17 cellular contexts compared by ENCODE assay signal in genomic region chr22:41900652-41901312, GRCh38. TPM values are rescaled to one million over a fixed set of nuclear protein-coding genes. Genes with fewer than 3 reads are reported as not detected.
A peak's percentile ranks its signal among the peaks of the same experiment; 100 is the strongest.
DNase-seq lines count a peak whose midpoint lies in the region; ATAC-seq, FAIRE-seq and TF ChIP-seq lines count a peak whose summit lies in the region.
"Had no signal": no experiment of that assay in that cellular context is flagged by ENCODE, and none has a peak within 500 bp of the region (broad histone marks: within the 10 kb centered on the region; RNA-seq: fewer than 3 reads in every experiment).

No MANE protein-coding gene starts in this region.

- H3K27ac ChIP-seq in kidney (ENCODE audit: low read depth in 2 of 2, low read length in 2 of 2) (no peak overlapping the region), psoas muscle (peak overlapping the region; percentile 78), aorta (ENCODE audit: low read depth in 1 of 2, low read length in 2 of 2) (no peak overlapping the region)
- H3K27ac ChIP-seq: BLaER1 treated with 17β-estradiol and CSF1 and Interleukin-3, amounts not matched to agents 10 nM and 100 nM had no signal

- H3K36me3 ChIP-seq in kidney (ENCODE audit: control insufficient read depth in 1 of 2, insufficient read depth in 2 of 2, low read length in 2 of 2) (peaks cover 20 to 48% of the 10 kb centered on the region in 2 donors), psoas muscle (ENCODE audit: insufficient read depth in 1 of 2, low read depth in 1 of 2) (peaks cover 0 to 85% of the 10 kb centered on the region in 2 donors), aorta (ENCODE audit: control insufficient read depth in 1 of 2, insufficient read depth in 2 of 2, low read length in 1 of 2) (peaks cover 4 to 11% of the 10 kb centered on the region in 2 donors), BE2C (peaks cover 87% of the 10 kb centered on the region)

- H3K27ac Mint-ChIP-seq in T-helper 17 cell, result peak overlapping the region; percentile 65

- ATAC-seq in Right ventricle myocardium superior (ENCODE audit: poor library complexity), result no peak
- ATAC-seq in T-helper 17 cell, result no peak
- ATAC-seq in psoas muscle, result no peak
- no peak for ATAC-seq in aorta (ENCODE audit: low FRiP score)

- no peak for TF ChIP-seq CTCF in kidney (IDR thresholded peaks at IDR 0.05; ENCODE audit: borderline replicate concordance, extremely low read depth, insufficient read depth)
- TF ChIP-seq CTCF in psoas muscle (IDR thresholded peaks at IDR 0.05), result no peak
- TF ChIP-seq CTCF in BE2C (IDR thresholded peaks at IDR 0.05; ENCODE audit: low read depth, low read length), result no peak

- H3K27me3 ChIP-seq in psoas muscle (ENCODE audit: insufficient read depth in 3 of 3, low read length in 2 of 3), result no peaks in the 10 kb centered on the region
- no peaks in the 10 kb centered on the region for H3K27me3 ChIP-seq in aorta (ENCODE audit: control insufficient read depth in 1 of 2, insufficient read depth in 2 of 2, low read length in 1 of 2)
- no peaks in the 10 kb centered on the region for H3K27me3 ChIP-seq in BE2C
- H3K27me3 ChIP-seq: BLaER1 treated with 17β-estradiol and CSF1 and Interleukin-3, amounts not matched to agents 10 nM and 100 nM had no signal

- H3K4me3 Mint-ChIP-seq in T-helper 17 cell, result no peak overlapping the region
- H3K4me3 Mint-ChIP-seq: CD4-positive, CD25-positive, alpha-beta regulatory T cell had no signal

- H3K27me3 Mint-ChIP-seq in T-helper 17 cell, result no peaks in the 10 kb centered on the region
- H3K27me3 Mint-ChIP-seq: CD4-positive, CD25-positive, alpha-beta regulatory T cell had no signal

- H3K9me3 ChIP-seq in T-helper 17 cell (ENCODE audit: control insufficient read depth, low read length, poor library complexity, severe bottlenecking), result no peaks in the 10 kb centered on the region
- no peaks in the 10 kb centered on the region for H3K9me3 ChIP-seq in kidney (ENCODE audit: control insufficient read depth in 1 of 2, low read length in 2 of 2)
- H3K9me3 ChIP-seq in psoas muscle, result no peaks in the 10 kb centered on the region
- no peaks in the 10 kb centered on the region for H3K9me3 ChIP-seq in aorta (ENCODE audit: control insufficient read depth, low read length)
- no peaks in the 10 kb centered on the region for H3K9me3 ChIP-seq in BE2C
- H3K9me3 ChIP-seq: BLaER1 treated with 17β-estradiol and CSF1 and Interleukin-3, amounts not matched to agents 10 nM and 100 nM; HAP-1 had no signal

- H3K36me3 Mint-ChIP-seq in T-helper 17 cell (ENCODE audit: low read depth), result peaks cover under 1% of the 10 kb centered on the region

- 96 to 97% (median 97%) methylated on average over 8 of the region's 8 CpGs for WGBS in psoas muscle, 3 donors
- WGBS in aorta, 2 donors, result 94 to 97% methylated on average over 8 of the region's 8 CpGs

- DNase-seq in Right ventricle myocardium superior, result peak; percentile 35
- DNase-seq in cardiac septum (ENCODE audit: low spot score), result no peak
- no peak for DNase-seq in T-helper 17 cell
- peak; percentile 67 for DNase-seq in kidney
- DNase-seq in psoas muscle, result peak in 1 of 2 donors; percentile 36
- no peak for DNase-seq in aorta
- DNase-seq in NCI-H1092 treated with DMSO at 0.1 percent for 48 hours (lab: John Stamatoyannopoulos, UW), result no peak
- DNase-seq in BE2C, result no peak
- DNase-seq: 8988T; AML-193; CD4-positive, CD25-positive, alpha-beta regulatory T cell; DMS53; GF-D8 had no signal

- peaks cover 0 to 10% of the 10 kb centered on the region in 2 donors for H3K4me1 ChIP-seq in kidney (ENCODE audit: control insufficient read depth in 1 of 2, insufficient read depth in 1 of 2, low read depth in 1 of 2, low read length in 2 of 2)
- H3K4me1 ChIP-seq in psoas muscle, result peaks cover 45% of the 10 kb centered on the region
- no peaks in the 10 kb centered on the region for H3K4me1 ChIP-seq in aorta (ENCODE audit: control insufficient read depth in 1 of 2, insufficient read depth in 2 of 2, low read length in 2 of 2)
- H3K4me1 ChIP-seq in BE2C, result no peaks in the 10 kb centered on the region
- H3K4me1 ChIP-seq: BLaER1 treated with 17β-estradiol and CSF1 and Interleukin-3, amounts not matched to agents 10 nM and 100 nM; HAP-1 had no signal

- peaks cover 5% of the 10 kb centered on the region for H3K4me1 Mint-ChIP-seq in T-helper 17 cell
- H3K4me1 Mint-ChIP-seq: CD4-positive, CD25-positive, alpha-beta regulatory T cell had no signal

- H3K4me3 ChIP-seq in kidney (ENCODE audit: low read length in 2 of 2), result no peak overlapping the region
- no peak overlapping the region for H3K4me3 ChIP-seq in psoas muscle
- no peak overlapping the region for H3K4me3 ChIP-seq in aorta (ENCODE audit: low read length in 2 of 2)
- H3K4me3 ChIP-seq in BE2C (ENCODE audit: low read depth, low read length), result no peak overlapping the region
- H3K4me3 ChIP-seq: BLaER1 treated with 17β-estradiol and CSF1 and Interleukin-3, amounts not matched to agents 10 nM and 100 nM; HAP-1 had no signal

- no peak for FAIRE-seq in kidney (lab: Jason Lieb, UNC)
- FAIRE-seq: H1, HTR-8/SVneo had no signal

- intact Hi-C loops in Right ventricle myocardium superior (cut with DNase I), result no loop called here
- intact Hi-C loops in cardiac septum (cut with DNase I), result loop anchor here (5.0 kb wide), 1 partner anchor 37 kb away; no protein-coding TSS in a partner anchor
- intact Hi-C loops in kidney (cut with DNase I), result no loop called here
- intact Hi-C loops in psoas muscle (cut with DNase I), result no loop called here
- intact Hi-C loops in aorta (cut with DNase I), result no loop called here

- no peak overlapping the region for H3K9ac ChIP-seq in kidney (ENCODE audit: low read length in 2 of 2)
- H3K9ac ChIP-seq: BLaER1 treated with 17β-estradiol and CSF1 and Interleukin-3, amounts not matched to agents 10 nM and 100 nM had no signal

RNA-seq across cellular contexts. Expression of gene SHISA8, which starts 14.1 kb away (rescaled TPM):
- total RNA-seq in Right ventricle myocardium superior (6.4 TPM), cardiac septum (not detected), T-helper 17 cell (1 to 10 TPM in 1 of 2 donors, not detected in 1; 1.6 TPM), kidney (0.35 TPM), psoas muscle (under 1 TPM in 3 of 4 donors, not detected in 1; 0.15 to 0.26 (median 0.26) TPM), aorta (not detected)
- polyA plus RNA-seq in kidney (ENCODE audit: insufficient read depth, low read depth, low replicate concordance) (0.47 TPM), psoas muscle (not detected), aorta (not detected)
- polyA plus RNA-seq in BE2C (2012; ENCODE audit: insufficient read depth, insufficient read length, low read depth), result not detected

RNA-seq across cellular contexts. Expression of gene TNFRSF13C, which starts 25.8 kb away (rescaled TPM):
- total RNA-seq in Right ventricle myocardium superior (1.2 TPM), cardiac septum (0.08 TPM), T-helper 17 cell (10 to 100 TPM; 10.2 to 23.9 TPM), kidney (2.9 TPM), psoas muscle (1 to 10 TPM in 1 of 4 donors, under 1 TPM in 3; 0.20 to 1.4 (median 0.38) TPM), aorta (under 1 TPM; 0.24 to 0.32 TPM)
- polyA plus RNA-seq in kidney (ENCODE audit: insufficient read depth, low read depth, low replicate concordance) (not detected), psoas muscle (under 1 TPM in 2 of 3 donors, not detected in 1; 0.01 to 0.05 TPM), aorta (not detected)
- polyA plus RNA-seq in BE2C (2012; ENCODE audit: insufficient read depth, insufficient read length, low read depth), result 0.29 TPM

RNA-seq across cellular contexts. Expression of gene CENPM, which starts 46.2 kb away (rescaled TPM):
- total RNA-seq in Right ventricle myocardium superior (0.59 TPM), cardiac septum (0.24 TPM), T-helper 17 cell (10 to 100 TPM; 26.9 to 28.3 TPM), kidney (2.8 TPM), psoas muscle (1 to 10 TPM in 2 of 4 donors, under 1 TPM in 1, not detected in 1; 0.59 to 2.3 (median 1.5) TPM), aorta (under 1 TPM; 0.58 to 0.84 TPM)
- polyA plus RNA-seq in kidney (ENCODE audit: insufficient read depth, low read depth, low replicate concordance) (2.8 TPM), psoas muscle (1 to 10 TPM in 2 of 3 donors, under 1 TPM in 1; 0.52 to 1.2 (median 1.1) TPM), aorta (1 to 10 TPM in 1 of 2 donors, not detected in 1; 2.6 TPM)
- polyA plus RNA-seq in BE2C (2012; ENCODE audit: insufficient read depth, insufficient read length, low read depth), result 43.8 TPM

Comparison
In these comparisons a context has a peak if more than half of its experiments do, and no peak if none do; other contexts are left out.
1. DNase-seq: peak in Right ventricle myocardium superior (single experiment) and kidney (single experiment); none in cardiac septum (single experiment), T-helper 17 cell (0 of 3), aorta (0 of 2), NCI-H1092 treated with DMSO at 0.1 percent for 48 hours (single experiment) and BE2C (single experiment).